18 cellular contexts compared by ENCODE assay signal in genomic region chr1:44644806-44645205, GRCh38. TPM values are rescaled to one million over a fixed set of nuclear protein-coding genes. Genes with fewer than 3 reads are reported as not detected.
A peak's percentile ranks its signal among the peaks of the same experiment; 100 is the strongest.
DNase-seq lines count a peak whose midpoint lies in the region; ATAC-seq and TF ChIP-seq lines count a peak whose summit lies in the region.
"Had no signal": no experiment of that assay in that cellular context is flagged by ENCODE, and none has a peak within 500 bp of the region (broad histone marks: within the 10 kb centered on the region; RNA-seq: fewer than 3 reads in every experiment).

No MANE protein-coding gene starts in this region.

- TF ChIP-seq CTCF in left ventricle myocardium inferior (IDR thresholded peaks at IDR 0.05; ENCODE audit: borderline replicate concordance) (no peak), esophagus muscularis mucosa (IDR thresholded peaks at IDR 0.05) (no peak), psoas muscle (IDR thresholded peaks at IDR 0.05) (no peak), transverse colon (IDR thresholded peaks at IDR 0.05) (no peak)

- H3K4me3 Mint-ChIP-seq in activated CD4-positive, alpha-beta memory T cell treated with anti-CD3 and anti-CD28 coated beads for 36 hours: no peak overlapping the region

- no peaks in the 10 kb centered on the region for H3K27me3 ChIP-seq in left ventricle myocardium inferior (ENCODE audit: low read depth)
- no peaks in the 10 kb centered on the region for H3K27me3 ChIP-seq in esophagus muscularis mucosa
- no peaks in the 10 kb centered on the region for H3K27me3 ChIP-seq in psoas muscle (ENCODE audit: insufficient read depth in 3 of 3, low read length in 2 of 3)
- no peaks in the 10 kb centered on the region for H3K27me3 ChIP-seq in transverse colon

- DNase-seq in left ventricle myocardium inferior (no peak), cardiac septum (ENCODE audit: low spot score) (no peak), esophagus muscularis mucosa (ENCODE audit: extremely low spot score) (no peak), psoas muscle (peak in 1 of 2 donors; percentile 40), transverse colon (no peak), glomerular visceral epithelial cell (ENCODE audit: extremely low spot score) (no peak)
- no peak for DNase-seq in stimulated activated naive CD4-positive, alpha-beta T cell (lab: John Stamatoyannopoulos, UW)
- DNase-seq in activated CD4-positive, alpha-beta memory T cell treated with anti-CD3 and anti-CD28 coated beads for 36 hours: no peak
- DNase-seq: activated CD4-positive, alpha-beta T cell treated with anti-CD3 and anti-CD28 coated beads for 4 hours; activated gamma-delta T cell treated with Interleukin-2 at 50 U/mL for 16 hours; dermis blood vessel endothelial cell; glutamatergic neuron; mucosa of descending colon; NCI-H1417 treated with DMSO at 0.1 percent for 48 hours; NCI-H526; stimulated activated CD4-positive, alpha-beta T cell treated with anti-CD3 and anti-CD28 coated beads, Interleukin-4, amount 100 ng/mL, for 1 hour had no signal

- no peak overlapping the region for H3K27ac Mint-ChIP-seq in activated CD4-positive, alpha-beta memory T cell treated with anti-CD3 and anti-CD28 coated beads for 36 hours

- H3K36me3 ChIP-seq in left ventricle myocardium inferior (peaks cover 98% of the 10 kb centered on the region), esophagus muscularis mucosa (peaks cover 13 to 98% (median 83%) of the 10 kb centered on the region in 4 donors), psoas muscle (ENCODE audit: insufficient read depth in 1 of 2, low read depth in 1 of 2) (peaks cover 9 to 73% of the 10 kb centered on the region in 2 donors), transverse colon (peaks cover 0 to 4% (median 0%) of the 10 kb centered on the region in 4 donors)

- intact Hi-C loops in left ventricle myocardium inferior (cut with micrococcal nuclease): no loop called here
- intact Hi-C loops in cardiac septum (cut with DNase I): loop anchor here (5.0 kb wide), 1 partner anchor 268 kb away; no protein-coding TSS in a partner anchor
- intact Hi-C loops in esophagus muscularis mucosa (cut with DNase I): no loop called here
- intact Hi-C loops in psoas muscle (cut with DNase I): no loop called here
- intact Hi-C loops in transverse colon (cut with DNase I; ENCODE audit: low total_unique reads): no loop called here
- intact Hi-C loops in activated CD4-positive, alpha-beta memory T cell treated with anti-CD3 and anti-CD28 coated beads for 36 hours (cut with micrococcal nuclease): no loop called here

- H3K27me3 Mint-ChIP-seq in activated CD4-positive, alpha-beta memory T cell treated with anti-CD3 and anti-CD28 coated beads for 36 hours: no peaks in the 10 kb centered on the region

- CTCF ChIA-PET in activated CD4-positive, alpha-beta memory T cell treated with anti-CD3 and anti-CD28 coated beads for 36 hours (lab: Charles Lee): no interaction called here

- POLR2A ChIA-PET in activated CD4-positive, alpha-beta memory T cell treated with anti-CD3 and anti-CD28 coated beads for 36 hours (lab: Charles Lee): no interaction called here

- no peak overlapping the region for H3K4me3 ChIP-seq in left ventricle myocardium inferior
- H3K4me3 ChIP-seq in esophagus muscularis mucosa: no peak overlapping the region
- no peak overlapping the region for H3K4me3 ChIP-seq in psoas muscle
- H3K4me3 ChIP-seq in transverse colon: no peak overlapping the region
- H3K4me3 ChIP-seq: mucosa of descending colon, skin epidermis had no signal

- ATAC-seq in psoas muscle: no peak
- ATAC-seq: HCT116 had no signal

- no peaks in the 10 kb centered on the region for H3K9me3 Mint-ChIP-seq in activated CD4-positive, alpha-beta memory T cell treated with anti-CD3 and anti-CD28 coated beads for 36 hours

- WGBS in esophagus muscularis mucosa: 81% methylated on average over 6 of the region's 7 CpGs
- 53 to 75% (median 66%) methylated on average over 7 of the region's 7 CpGs for WGBS in psoas muscle, 3 donors
- 80% methylated on average over 7 of the region's 7 CpGs; no CpG with 5 or more reads in 1 of the 2 donors for whole genome bisulfite sequencing in transverse colon (ENCODE audit: low coverage in 1 of 2), 2 donors

- peaks cover 16% of the 10 kb centered on the region for H3K36me3 Mint-ChIP-seq in activated CD4-positive, alpha-beta memory T cell treated with anti-CD3 and anti-CD28 coated beads for 36 hours

- no peak for TF ChIP-seq POLR2A in esophagus muscularis mucosa (IDR thresholded peaks at IDR 0.05; ENCODE audit: low read depth)
- TF ChIP-seq POLR2A in transverse colon (IDR thresholded peaks at IDR 0.05): no peak

- no peak for TF ChIP-seq EP300 in esophagus muscularis mucosa (IDR thresholded peaks at IDR 0.05)
- no peak for TF ChIP-seq EP300 in transverse colon (IDR thresholded peaks at IDR 0.05; ENCODE audit: low read depth)

- H3K9me3 ChIP-seq in left ventricle myocardium inferior (replicated peaks): no peaks in the 10 kb centered on the region
- no peaks in the 10 kb centered on the region for H3K9me3 ChIP-seq in esophagus muscularis mucosa
- no peaks in the 10 kb centered on the region for H3K9me3 ChIP-seq in psoas muscle
- H3K9me3 ChIP-seq in transverse colon: no peaks in the 10 kb centered on the region
- H3K9me3 ChIP-seq: mucosa of descending colon had no signal

- peaks cover 61% of the 10 kb centered on the region for H3K4me1 ChIP-seq in left ventricle myocardium inferior
- H3K4me1 ChIP-seq in esophagus muscularis mucosa: peaks cover 38 to 68% (median 63%) of the 10 kb centered on the region in 4 donors
- peaks cover 74% of the 10 kb centered on the region for H3K4me1 ChIP-seq in psoas muscle
- H3K4me1 ChIP-seq in transverse colon: peaks cover 0 to 43% (median 9%) of the 10 kb centered on the region in 4 donors

- no peaks in the 10 kb centered on the region for H3K4me1 Mint-ChIP-seq in activated CD4-positive, alpha-beta memory T cell treated with anti-CD3 and anti-CD28 coated beads for 36 hours (ENCODE audit: low read depth)

- peak overlapping the region; percentile 59 for H3K27ac ChIP-seq in left ventricle myocardium inferior (replicated peaks)
- peak overlapping the region; percentile 87 to 92 (median 90) for H3K27ac ChIP-seq in esophagus muscularis mucosa (replicated peaks in 1 of 4)
- peak overlapping the region; percentile 93 for H3K27ac ChIP-seq in psoas muscle
- peak overlapping the region; percentile 62 to 89 (median 76) for H3K27ac ChIP-seq in transverse colon

- in situ Hi-C loops in transverse colon (cut with MboI; ENCODE audit: low pct_ligation_motif_present in 1 of 4, low pct_unique_long_range_greater_than_20kb in 1 of 4, low sequenced_read_pairs in 3 of 4): no loop called here

RNA-seq across cellular contexts. Expression of gene TMEM53, which starts 29.5 kb away (rescaled TPM):
- 11.5 TPM for total RNA-seq in left ventricle myocardium inferior
- total RNA-seq in cardiac septum: 9.8 TPM
- 1 to 10 TPM; 4.5 to 7.0 (median 5.7) TPM for total RNA-seq in esophagus muscularis mucosa
- total RNA-seq in psoas muscle: 1 to 10 TPM; 3.9 to 7.7 (median 6.3) TPM
- polyA plus RNA-seq in psoas muscle: 1 to 10 TPM; 2.4 to 6.2 (median 4.2) TPM
- 10 to 100 TPM; 14.2 to 40.8 (median 22.9) TPM for total RNA-seq in transverse colon
- total RNA-seq in activated CD4-positive, alpha-beta memory T cell treated with anti-CD3 and anti-CD28 coated beads for 36 hours: 1 to 10 TPM; 5.1 to 6.5 TPM

RNA-seq across cellular contexts. Expression of gene ARMH1, which starts 29.7 kb away (rescaled TPM):
- total RNA-seq in left ventricle myocardium inferior: 1.1 TPM
- 0.70 TPM for total RNA-seq in cardiac septum
- total RNA-seq in esophagus muscularis mucosa: under 1 TPM; 0.26 to 0.75 (median 0.54) TPM
- total RNA-seq in psoas muscle: under 1 TPM in 3 of 4 donors, not detected in 1; 0.59 to 0.82 (median 0.64) TPM
- polyA plus RNA-seq in psoas muscle: under 1 TPM; 0.08 to 0.74 (median 0.26) TPM
- 1 to 10 TPM in 1 of 4 donors, under 1 TPM in 2, not detected in 1; 0.40 to 2.5 (median 0.96) TPM for total RNA-seq in transverse colon
- 100 to 1,000 TPM; 134 to 141 TPM for total RNA-seq in activated CD4-positive, alpha-beta memory T cell treated with anti-CD3 and anti-CD28 coated beads for 36 hours
- total RNA-seq: dermis blood vessel endothelial cell had no signal

Comparison
In these comparisons a context has a peak if more than half of its experiments do, and no peak if none do; other contexts are left out.
1. RNA of gene ARMH1, which starts 29.7 kb away (total RNA-seq): 134 to 141 TPM in activated CD4-positive, alpha-beta memory T cell treated with anti-CD3 and anti-CD28 coated beads for 36 hours; 1.1 TPM in left ventricle myocardium inferior (single experiment), 0.40 to 2.5 TPM in transverse colon, 0.70 TPM in cardiac septum (single experiment), 0.26 to 0.75 TPM in esophagus muscularis mucosa and 0.59 to 0.82 TPM in psoas muscle; every median in the first group is over 10 times any median in the second.
2. Peak in every context shown above with its lines, with median percentiles within 50 percentile points of each other: H3K27ac ChIP-seq.